In the genomic region with DNA sequence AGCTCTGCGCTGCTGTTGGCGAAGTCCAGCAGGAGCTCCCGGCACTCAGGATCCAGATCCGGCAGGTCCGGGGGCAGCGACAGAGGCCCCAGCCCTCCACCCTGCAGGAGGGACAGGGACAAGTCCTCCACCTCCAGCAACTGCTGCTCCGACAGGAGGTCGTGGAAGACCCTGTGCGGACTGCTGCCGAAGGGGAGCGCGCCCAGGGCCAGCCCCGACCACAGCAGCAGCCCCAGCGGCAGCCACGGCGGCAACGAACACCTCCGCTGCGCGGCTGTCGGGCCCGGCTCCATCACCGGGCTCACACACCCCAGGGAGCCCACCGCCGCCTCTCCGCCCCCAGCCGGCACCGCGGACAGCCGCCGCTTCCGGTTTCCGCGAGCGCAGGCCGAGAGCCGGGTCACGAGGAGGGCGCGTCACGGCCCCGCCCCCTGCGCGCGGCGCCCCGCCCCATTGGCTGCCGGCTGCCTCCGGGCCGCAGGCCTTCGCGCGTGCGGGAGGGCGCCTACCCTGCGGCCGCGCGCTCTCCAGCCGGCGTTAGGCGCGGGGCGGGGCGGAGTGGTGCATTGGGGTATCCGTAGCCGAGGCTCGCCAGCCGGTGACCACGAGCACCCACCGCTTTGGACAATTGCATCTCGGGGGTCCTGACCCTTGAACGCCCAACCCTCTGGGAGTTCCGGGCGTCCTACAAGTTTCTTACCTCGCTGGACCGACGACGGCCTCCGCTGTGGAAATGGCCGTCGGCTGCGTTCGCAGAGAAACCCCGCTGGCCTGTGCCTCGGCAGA, we compare ENCODE assay signal across 1 cellular context.
TF ChIP-seq lines count a peak whose summit lies in the region.

A gene with protein sequence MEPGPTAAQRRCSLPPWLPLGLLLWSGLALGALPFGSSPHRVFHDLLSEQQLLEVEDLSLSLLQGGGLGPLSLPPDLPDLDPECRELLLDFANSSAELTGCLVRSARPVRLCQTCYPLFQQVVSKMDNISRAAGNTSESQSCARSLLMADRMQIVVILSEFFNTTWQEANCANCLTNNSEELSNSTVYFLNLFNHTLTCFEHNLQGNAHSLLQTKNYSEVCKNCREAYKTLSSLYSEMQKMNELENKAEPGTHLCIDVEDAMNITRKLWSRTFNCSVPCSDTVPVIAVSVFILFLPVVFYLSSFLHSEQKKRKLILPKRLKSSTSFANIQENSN (minus strand): TSS at position 383 of the 786 bp plus-strand sequence. CDS start 90 bp downstream, at position 293.

TF ChIP-seq in HepG2, 621 proteins besides CTCF, POLR2A, EP300 and RAD21 (continued from another document):
- TF ChIP-seq, protein P1, sequence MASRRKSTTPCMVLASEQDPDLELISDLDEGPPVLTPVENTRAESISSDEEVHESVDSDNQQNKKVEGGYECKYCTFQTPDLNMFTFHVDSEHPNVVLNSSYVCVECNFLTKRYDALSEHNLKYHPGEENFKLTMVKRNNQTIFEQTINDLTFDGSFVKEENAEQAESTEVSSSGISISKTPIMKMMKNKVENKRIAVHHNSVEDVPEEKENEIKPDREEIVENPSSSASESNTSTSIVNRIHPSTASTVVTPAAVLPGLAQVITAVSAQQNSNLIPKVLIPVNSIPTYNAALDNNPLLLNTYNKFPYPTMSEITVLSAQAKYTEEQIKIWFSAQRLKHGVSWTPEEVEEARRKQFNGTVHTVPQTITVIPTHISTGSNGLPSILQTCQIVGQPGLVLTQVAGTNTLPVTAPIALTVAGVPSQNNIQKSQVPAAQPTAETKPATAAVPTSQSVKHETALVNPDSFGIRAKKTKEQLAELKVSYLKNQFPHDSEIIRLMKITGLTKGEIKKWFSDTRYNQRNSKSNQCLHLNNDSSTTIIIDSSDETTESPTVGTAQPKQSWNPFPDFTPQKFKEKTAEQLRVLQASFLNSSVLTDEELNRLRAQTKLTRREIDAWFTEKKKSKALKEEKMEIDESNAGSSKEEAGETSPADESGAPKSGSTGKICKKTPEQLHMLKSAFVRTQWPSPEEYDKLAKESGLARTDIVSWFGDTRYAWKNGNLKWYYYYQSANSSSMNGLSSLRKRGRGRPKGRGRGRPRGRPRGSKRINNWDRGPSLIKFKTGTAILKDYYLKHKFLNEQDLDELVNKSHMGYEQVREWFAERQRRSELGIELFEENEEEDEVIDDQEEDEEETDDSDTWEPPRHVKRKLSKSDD (CRISPR knock-in tag; IDR thresholded peaks at IDR 0.05; ENCODE audit: low read depth) = peak; percentile 81; the same call in 1 of the 2 replicates
- TF ChIP-seq ZNF33B (CRISPR knock-in tag; IDR thresholded peaks at IDR 0.05) (peak; percentile 97), BRD4 (CRISPR knock-in tag; IDR thresholded peaks at IDR 0.05) (peak; percentile 64; the same call in 1 of the 2 replicates), KLF15 (CRISPR knock-in tag; IDR thresholded peaks at IDR 0.05; ENCODE audit: borderline replicate concordance) (peak; percentile 61; the same call in 1 of the 2 replicates), RFX5 (IDR thresholded peaks at IDR 0.05; ENCODE audit: low read depth, low read length) (no peak), EED (CRISPR knock-in tag; IDR thresholded peaks at IDR 0.05) (no peak)
TF ChIP-seq in HepG2: peak in this region for 292.
